Comparison of ENCODE assay signal across 18 cellular contexts in the genomic region with DNA sequence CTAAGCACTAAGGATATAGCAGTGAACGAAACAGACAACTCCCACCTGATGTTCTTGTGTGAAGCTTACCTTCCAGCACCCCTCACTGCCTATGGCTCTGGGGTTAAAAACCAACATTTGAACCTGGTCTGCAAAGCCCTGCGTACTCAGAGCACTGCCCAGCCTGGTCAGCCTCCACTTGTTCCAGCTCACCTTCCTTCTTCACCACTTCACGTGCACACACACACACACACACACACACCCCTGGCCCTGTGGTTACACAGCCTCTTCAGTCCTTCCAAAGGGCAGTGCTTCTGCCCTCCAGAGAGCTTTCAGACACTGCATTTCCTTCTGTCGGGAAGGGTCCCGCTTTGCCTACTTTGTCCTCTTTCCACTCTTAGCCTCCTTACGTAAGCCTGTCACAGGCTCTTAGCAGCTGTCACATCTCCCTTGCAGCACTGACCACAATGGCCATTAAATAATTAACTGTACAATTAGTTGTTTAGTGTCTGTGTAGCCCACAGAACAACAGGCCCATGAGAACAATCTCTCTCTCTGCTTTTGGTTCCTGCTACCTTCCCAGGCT.
"Had no signal": no experiment of that assay in that cellular context is flagged by ENCODE, and none has a peak within 500 bp of the region (broad histone marks: within the 10 kb centered on the region; RNA-seq: fewer than 3 reads in every experiment).

No MANE protein-coding gene starts in this region.

- H3K36me3 ChIP-seq: neural progenitor cell, spleen, transverse colon had no signal

- H3K27me3 Mint-ChIP-seq: activated CD8-positive, alpha-beta memory T cell treated with anti-CD3 and anti-CD28 coated beads, Interleukin-2, amount 10 ng/mL, durations not matched to agents 7 days and 5 days; activated naive CD8-positive, alpha-beta T cell treated with anti-CD3 and anti-CD28 coated beads, Interleukin-2, amount 10 ng/mL, durations not matched to agents 7 days and 5 days had no signal

- H3K4me1 ChIP-seq: neural progenitor cell had no signal

- H3K27me3 ChIP-seq: neural progenitor cell, spleen, transverse colon had no signal

- H3K9me3 ChIP-seq: spleen, transverse colon had no signal

- ATAC-seq: activated CD4-positive, CD25-positive, alpha-beta regulatory T cell treated with anti-CD3 and anti-CD28 coated beads, Interleukin-2, amount 50 U/mL, for 24 hours; activated CD8-positive, alpha-beta memory T cell treated with anti-CD3 and anti-CD28 coated beads, Interleukin-2, amount 10 ng/mL, durations not matched to agents 7 days and 5 days; esophagus mucosa; stimulated activated memory B cell treated with anti-CD40 and anti-IgM and Interleukin-4, amounts not matched to agents 10 μg/mL and 1 μg/mL and 100 μg/mL, for 72 hours had no signal

- H3K27ac ChIP-seq: dorsolateral prefrontal cortex, neural progenitor cell, spleen had no signal

- H3K4me3 Mint-ChIP-seq: activated CD8-positive, alpha-beta memory T cell treated with anti-CD3 and anti-CD28 coated beads, Interleukin-2, amount 10 ng/mL, durations not matched to agents 7 days and 5 days; activated naive CD8-positive, alpha-beta T cell treated with anti-CD3 and anti-CD28 coated beads, Interleukin-2, amount 10 ng/mL, durations not matched to agents 7 days and 5 days; neural progenitor cell; stimulated activated memory B cell treated with anti-CD40 and anti-IgM and Interleukin-4, amounts not matched to agents 10 μg/mL and 1 μg/mL and 100 μg/mL, for 72 hours had no signal

- H3K9ac ChIP-seq: neural progenitor cell had no signal

- H3K4me2 ChIP-seq: neural progenitor cell had no signal

- H2AFZ ChIP-seq: neural progenitor cell had no signal

- DNase-seq: activated CD4-positive, alpha-beta T cell treated with anti-CD3 and anti-CD28 coated beads, Interleukin-2, amount 50 U/mL, for 4 hours; activated CD8-positive, alpha-beta memory T cell treated with anti-CD3 and anti-CD28 coated beads, Interleukin-2, amount 10 ng/mL, durations not matched to agents 7 days and 5 days; activated gamma-delta T cell treated with Interleukin-2 at 50 U/mL for 16 hours; activated naive CD8-positive, alpha-beta T cell treated with anti-CD3 and anti-CD28 coated beads, Interleukin-2, amount 10 ng/mL, durations not matched to agents 7 days and 5 days; activated T-cell treated with anti-CD3 and anti-CD28 coated beads, Interleukin-2, amount 50 U/mL, for 48 hours; aorta; dorsolateral prefrontal cortex; head of caudate nucleus; mammary epithelial cell; right cardiac atrium; spleen; stimulated activated CD4-positive, alpha-beta T cell treated with anti-CD3 and anti-CD28 coated beads, Interleukin-1b, Interleukin-23, amount 100 ng/mL, for 48 hours; SW 1271; transverse colon had no signal

- H3K27ac Mint-ChIP-seq: activated CD8-positive, alpha-beta memory T cell treated with anti-CD3 and anti-CD28 coated beads, Interleukin-2, amount 10 ng/mL, durations not matched to agents 7 days and 5 days; activated naive CD8-positive, alpha-beta T cell treated with anti-CD3 and anti-CD28 coated beads, Interleukin-2, amount 10 ng/mL, durations not matched to agents 7 days and 5 days; neural progenitor cell; stimulated activated memory B cell treated with anti-CD40 and anti-IgM and Interleukin-4, amounts not matched to agents 10 μg/mL and 1 μg/mL and 100 μg/mL, for 72 hours had no signal

- H3K4me3 ChIP-seq: dorsolateral prefrontal cortex, neural progenitor cell, spleen, transverse colon had no signal

- H3K9me3 Mint-ChIP-seq: activated naive CD8-positive, alpha-beta T cell treated with anti-CD3 and anti-CD28 coated beads, Interleukin-2, amount 10 ng/mL, durations not matched to agents 7 days and 5 days; neural progenitor cell; stimulated activated memory B cell treated with anti-CD40 and anti-IgM and Interleukin-4, amounts not matched to agents 10 μg/mL and 1 μg/mL and 100 μg/mL, for 72 hours had no signal

- H3K36me3 Mint-ChIP-seq: activated CD8-positive, alpha-beta memory T cell treated with anti-CD3 and anti-CD28 coated beads, Interleukin-2, amount 10 ng/mL, durations not matched to agents 7 days and 5 days; activated naive CD8-positive, alpha-beta T cell treated with anti-CD3 and anti-CD28 coated beads, Interleukin-2, amount 10 ng/mL, durations not matched to agents 7 days and 5 days; stimulated activated memory B cell treated with anti-CD40 and anti-IgM and Interleukin-4, amounts not matched to agents 10 μg/mL and 1 μg/mL and 100 μg/mL, for 72 hours had no signal
